1 cellular context compared by ENCODE assay signal in the genomic region with DNA sequence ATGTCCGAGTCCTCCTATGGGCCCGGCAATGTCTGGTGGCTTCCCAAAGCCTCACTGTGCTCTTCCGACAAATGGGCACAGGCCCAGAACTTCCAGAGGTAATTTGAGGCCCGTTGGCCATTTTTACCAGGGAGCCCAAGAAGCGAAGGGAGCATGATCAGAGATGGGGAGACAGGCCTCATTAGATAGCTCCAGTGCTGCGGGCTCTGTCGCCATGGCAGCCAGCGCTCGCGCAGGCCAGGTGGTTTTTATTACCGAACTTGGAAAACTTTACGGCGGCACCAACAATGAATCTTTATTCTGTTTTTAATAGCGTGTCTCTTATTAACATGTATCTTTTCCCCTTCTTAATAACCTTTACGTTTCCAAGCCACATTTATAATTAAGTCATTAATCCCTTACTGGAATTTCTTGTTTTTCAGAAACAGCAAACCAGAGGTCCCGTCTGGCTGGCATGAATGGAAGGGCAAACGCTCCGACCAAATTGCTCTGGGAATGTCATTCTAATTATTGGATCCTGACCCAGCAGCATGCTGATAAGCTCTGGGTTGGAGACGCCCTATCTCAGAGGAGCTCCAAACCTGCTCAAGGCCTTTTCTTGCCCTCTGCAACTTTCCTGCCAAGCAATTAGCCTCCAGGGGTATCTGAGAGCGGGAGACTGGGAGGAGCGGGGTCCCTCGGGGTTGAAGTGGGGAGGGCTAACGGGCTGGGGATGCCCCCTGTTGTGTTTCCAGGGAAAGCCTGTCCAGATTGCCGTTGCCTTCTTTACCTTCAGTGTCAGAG.
TF ChIP-seq lines count a peak whose summit lies in the region.

No MANE protein-coding gene starts in this region.

TF ChIP-seq in GM23338, 12 proteins besides CTCF, POLR2A, EP300 and RAD21 (continued from another document):
- TF ChIP-seq, protein P1, sequence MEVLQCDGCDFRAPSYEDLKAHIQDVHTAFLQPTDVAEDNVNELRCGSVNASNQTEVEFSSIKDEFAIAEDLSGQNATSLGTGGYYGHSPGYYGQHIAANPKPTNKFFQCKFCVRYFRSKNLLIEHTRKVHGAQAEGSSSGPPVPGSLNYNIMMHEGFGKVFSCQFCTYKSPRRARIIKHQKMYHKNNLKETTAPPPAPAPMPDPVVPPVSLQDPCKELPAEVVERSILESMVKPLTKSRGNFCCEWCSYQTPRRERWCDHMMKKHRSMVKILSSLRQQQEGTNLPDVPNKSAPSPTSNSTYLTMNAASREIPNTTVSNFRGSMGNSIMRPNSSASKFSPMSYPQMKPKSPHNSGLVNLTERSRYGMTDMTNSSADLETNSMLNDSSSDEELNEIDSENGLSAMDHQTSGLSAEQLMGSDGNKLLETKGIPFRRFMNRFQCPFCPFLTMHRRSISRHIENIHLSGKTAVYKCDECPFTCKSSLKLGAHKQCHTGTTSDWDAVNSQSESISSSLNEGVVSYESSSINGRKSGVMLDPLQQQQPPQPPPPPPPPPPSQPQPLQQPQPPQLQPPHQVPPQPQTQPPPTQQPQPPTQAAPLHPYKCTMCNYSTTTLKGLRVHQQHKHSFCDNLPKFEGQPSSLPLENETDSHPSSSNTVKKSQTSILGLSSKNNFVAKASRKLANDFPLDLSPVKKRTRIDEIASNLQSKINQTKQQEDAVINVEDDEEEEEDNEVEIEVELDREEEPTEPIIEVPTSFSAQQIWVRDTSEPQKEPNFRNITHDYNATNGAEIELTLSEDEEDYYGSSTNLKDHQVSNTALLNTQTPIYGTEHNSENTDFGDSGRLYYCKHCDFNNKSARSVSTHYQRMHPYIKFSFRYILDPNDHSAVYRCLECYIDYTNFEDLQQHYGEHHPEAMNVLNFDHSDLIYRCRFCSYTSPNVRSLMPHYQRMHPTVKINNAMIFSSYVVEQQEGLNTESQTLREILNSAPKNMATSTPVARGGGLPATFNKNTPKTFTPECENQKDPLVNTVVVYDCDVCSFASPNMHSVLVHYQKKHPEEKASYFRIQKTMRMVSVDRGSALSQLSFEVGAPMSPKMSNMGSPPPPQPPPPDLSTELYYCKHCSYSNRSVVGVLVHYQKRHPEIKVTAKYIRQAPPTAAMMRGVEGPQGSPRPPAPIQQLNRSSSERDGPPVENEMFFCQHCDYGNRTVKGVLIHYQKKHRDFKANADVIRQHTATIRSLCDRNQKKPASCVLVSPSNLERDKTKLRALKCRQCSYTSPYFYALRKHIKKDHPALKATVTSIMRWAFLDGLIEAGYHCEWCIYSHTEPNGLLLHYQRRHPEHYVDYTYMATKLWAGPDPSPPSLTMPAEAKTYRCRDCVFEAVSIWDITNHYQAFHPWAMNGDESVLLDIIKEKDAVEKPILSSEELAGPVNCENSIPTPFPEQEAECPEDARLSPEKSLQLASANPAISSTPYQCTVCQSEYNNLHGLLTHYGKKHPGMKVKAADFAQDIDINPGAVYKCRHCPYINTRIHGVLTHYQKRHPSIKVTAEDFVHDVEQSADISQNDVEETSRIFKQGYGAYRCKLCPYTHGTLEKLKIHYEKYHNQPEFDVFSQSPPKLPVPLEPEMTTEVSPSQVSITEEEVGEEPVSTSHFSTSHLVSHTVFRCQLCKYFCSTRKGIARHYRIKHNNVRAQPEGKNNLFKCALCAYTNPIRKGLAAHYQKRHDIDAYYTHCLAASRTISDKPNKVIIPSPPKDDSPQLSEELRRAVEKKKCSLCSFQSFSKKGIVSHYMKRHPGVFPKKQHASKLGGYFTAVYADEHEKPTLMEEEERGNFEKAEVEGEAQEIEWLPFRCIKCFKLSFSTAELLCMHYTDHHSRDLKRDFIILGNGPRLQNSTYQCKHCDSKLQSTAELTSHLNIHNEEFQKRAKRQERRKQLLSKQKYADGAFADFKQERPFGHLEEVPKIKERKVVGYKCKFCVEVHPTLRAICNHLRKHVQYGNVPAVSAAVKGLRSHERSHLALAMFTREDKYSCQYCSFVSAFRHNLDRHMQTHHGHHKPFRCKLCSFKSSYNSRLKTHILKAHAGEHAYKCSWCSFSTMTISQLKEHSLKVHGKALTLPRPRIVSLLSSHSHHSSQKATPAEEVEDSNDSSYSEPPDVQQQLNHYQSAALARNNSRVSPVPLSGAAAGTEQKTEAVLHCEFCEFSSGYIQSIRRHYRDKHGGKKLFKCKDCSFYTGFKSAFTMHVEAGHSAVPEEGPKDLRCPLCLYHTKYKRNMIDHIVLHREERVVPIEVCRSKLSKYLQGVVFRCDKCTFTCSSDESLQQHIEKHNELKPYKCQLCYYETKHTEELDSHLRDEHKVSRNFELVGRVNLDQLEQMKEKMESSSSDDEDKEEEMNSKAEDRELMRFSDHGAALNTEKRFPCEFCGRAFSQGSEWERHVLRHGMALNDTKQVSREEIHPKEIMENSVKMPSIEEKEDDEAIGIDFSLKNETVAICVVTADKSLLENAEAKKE (CRISPR knock-in tag; IDR thresholded peaks at IDR 0.05), result no peak
- TF ChIP-seq JUNB (IDR thresholded peaks at IDR 0.05; ENCODE audit: unreplicated experiment) (no peak), STAT1 (IDR thresholded peaks at IDR 0.05; ENCODE audit: unreplicated experiment) (no peak)
- TF ChIP-seq, protein P2, sequence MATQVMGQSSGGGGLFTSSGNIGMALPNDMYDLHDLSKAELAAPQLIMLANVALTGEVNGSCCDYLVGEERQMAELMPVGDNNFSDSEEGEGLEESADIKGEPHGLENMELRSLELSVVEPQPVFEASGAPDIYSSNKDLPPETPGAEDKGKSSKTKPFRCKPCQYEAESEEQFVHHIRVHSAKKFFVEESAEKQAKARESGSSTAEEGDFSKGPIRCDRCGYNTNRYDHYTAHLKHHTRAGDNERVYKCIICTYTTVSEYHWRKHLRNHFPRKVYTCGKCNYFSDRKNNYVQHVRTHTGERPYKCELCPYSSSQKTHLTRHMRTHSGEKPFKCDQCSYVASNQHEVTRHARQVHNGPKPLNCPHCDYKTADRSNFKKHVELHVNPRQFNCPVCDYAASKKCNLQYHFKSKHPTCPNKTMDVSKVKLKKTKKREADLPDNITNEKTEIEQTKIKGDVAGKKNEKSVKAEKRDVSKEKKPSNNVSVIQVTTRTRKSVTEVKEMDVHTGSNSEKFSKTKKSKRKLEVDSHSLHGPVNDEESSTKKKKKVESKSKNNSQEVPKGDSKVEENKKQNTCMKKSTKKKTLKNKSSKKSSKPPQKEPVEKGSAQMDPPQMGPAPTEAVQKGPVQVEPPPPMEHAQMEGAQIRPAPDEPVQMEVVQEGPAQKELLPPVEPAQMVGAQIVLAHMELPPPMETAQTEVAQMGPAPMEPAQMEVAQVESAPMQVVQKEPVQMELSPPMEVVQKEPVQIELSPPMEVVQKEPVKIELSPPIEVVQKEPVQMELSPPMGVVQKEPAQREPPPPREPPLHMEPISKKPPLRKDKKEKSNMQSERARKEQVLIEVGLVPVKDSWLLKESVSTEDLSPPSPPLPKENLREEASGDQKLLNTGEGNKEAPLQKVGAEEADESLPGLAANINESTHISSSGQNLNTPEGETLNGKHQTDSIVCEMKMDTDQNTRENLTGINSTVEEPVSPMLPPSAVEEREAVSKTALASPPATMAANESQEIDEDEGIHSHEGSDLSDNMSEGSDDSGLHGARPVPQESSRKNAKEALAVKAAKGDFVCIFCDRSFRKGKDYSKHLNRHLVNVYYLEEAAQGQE (IDR thresholded peaks at IDR 0.05; ENCODE audit: unreplicated experiment), result no peak
